16 cellular contexts compared by ENCODE assay signal in the genomic region with DNA sequence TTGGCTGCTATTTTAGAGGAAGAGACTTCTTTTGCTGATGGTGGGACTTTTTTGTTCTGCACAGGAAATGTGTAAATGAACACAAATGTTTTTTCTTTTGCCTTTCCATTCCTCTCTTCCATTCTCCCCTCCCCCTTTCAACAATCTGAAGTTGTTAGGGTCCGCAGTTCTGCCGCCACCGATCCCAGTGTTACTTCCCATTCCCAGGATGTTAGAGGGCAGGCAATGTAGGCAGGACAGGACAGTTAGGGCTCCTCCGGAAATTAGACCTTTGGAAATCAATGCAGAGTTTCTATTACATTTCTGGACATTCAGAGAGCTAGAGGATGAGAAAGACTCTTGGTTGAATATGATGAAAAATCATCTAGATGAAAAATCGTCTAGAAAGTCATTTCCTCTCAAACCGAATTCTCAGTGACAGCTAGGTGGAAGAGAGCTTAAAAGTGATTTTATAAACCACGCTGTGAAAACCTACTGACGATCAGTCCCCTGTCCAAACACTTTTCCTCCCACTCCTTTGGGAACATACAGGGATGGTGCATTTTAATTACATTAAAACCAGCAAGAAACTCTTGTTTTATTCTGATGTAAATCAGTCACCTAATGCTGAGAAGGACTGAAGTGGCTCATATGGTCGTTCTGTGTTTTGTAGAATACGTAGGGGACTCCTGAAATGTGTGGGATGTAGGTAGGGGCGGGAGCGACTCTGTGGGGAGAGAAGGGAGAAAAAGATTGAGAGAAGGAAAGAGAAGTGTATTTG. TPM values are rescaled to one million over a fixed set of nuclear protein-coding genes. Genes with fewer than 3 reads are reported as not detected.
DNase-seq lines count a peak whose midpoint lies in the region; ATAC-seq, FAIRE-seq and TF ChIP-seq lines count a peak whose summit lies in the region.
"Had no signal": no experiment of that assay in that cellular context is flagged by ENCODE, and none has a peak within 500 bp of the region (broad histone marks: within the 10 kb centered on the region; RNA-seq: fewer than 3 reads in every experiment).

No MANE protein-coding gene starts in this region.

- TF ChIP-seq CTCF in WERI-Rb-1 (IDR thresholded peaks at IDR 0.05; ENCODE audit: low read depth, low read length) (no peak), fibroblast of lung (conservative IDR thresholded peaks at IDR 0.05 in 1 of 2, IDR thresholded peaks at IDR 0.05 in 1 of 2; ENCODE audit: low read depth in 1 of 2, low read length in 2 of 2) (no peak), neural progenitor cell (IDR thresholded peaks at IDR 0.05) (no peak)

- H3K36me3 ChIP-seq in GM23248 (ENCODE audit: low read depth) (no peaks in the 10 kb centered on the region), WERI-Rb-1 (no peaks in the 10 kb centered on the region), fibroblast of lung (ENCODE audit: control insufficient read depth, insufficient read depth, low read length) (no peaks in the 10 kb centered on the region), neural progenitor cell (no peaks in the 10 kb centered on the region)
- H3K36me3 ChIP-seq: right lobe of liver, stomach had no signal

- H3K4me1 ChIP-seq in GM23248 (ENCODE audit: insufficient read depth) (peaks cover 5% of the 10 kb centered on the region; the same call in 1 of the 2 replicates), fibroblast of lung (ENCODE audit: control insufficient read depth, extremely low read depth, insufficient read depth, low read length) (no peaks in the 10 kb centered on the region), neural progenitor cell (peaks cover 7% of the 10 kb centered on the region)

- H3K4me1 Mint-ChIP-seq in neural progenitor cell: peaks cover 37% of the 10 kb centered on the region
- H3K4me1 Mint-ChIP-seq in activated CD4-positive, alpha-beta T cell treated with anti-CD3 and anti-CD28 coated beads, Interleukin-2, amount 10 ng/mL, durations not matched to agents 7 days and 5 days: peaks cover 2% of the 10 kb centered on the region

- H3K27me3 ChIP-seq in GM23248 (replicated peaks; ENCODE audit: insufficient read depth) (peaks cover 77% of the 10 kb centered on the region), WERI-Rb-1 (ENCODE audit: insufficient read depth, low read depth, severe bottlenecking) (no peaks in the 10 kb centered on the region), fibroblast of lung (ENCODE audit: control insufficient read depth, insufficient read depth, low read length) (peaks cover 23% of the 10 kb centered on the region), neural progenitor cell (peaks cover 99% of the 10 kb centered on the region)

- H3K9me3 ChIP-seq in GM23248 (ENCODE audit: low read depth) (no peaks in the 10 kb centered on the region), WERI-Rb-1 (ENCODE audit: severe bottlenecking) (peaks cover 8% of the 10 kb centered on the region), fibroblast of lung (ENCODE audit: control insufficient read depth, insufficient read depth, low read depth, low read length) (no peaks in the 10 kb centered on the region), neural progenitor cell (ENCODE audit: low read depth) (no peaks in the 10 kb centered on the region)
- H3K9me3 ChIP-seq: body of pancreas, mucosa of descending colon, right lobe of liver had no signal

- DNase-seq in GM23248 (no peak), WERI-Rb-1 (no peak), fibroblast of lung (ENCODE audit: low read depth in 2 of 2) (no peak), neural progenitor cell (ENCODE audit: low spot score) (peak; percentile 21), urothelium cell line (ENCODE audit: low spot score) (no peak)
- no peak for DNase-seq in activated CD4-positive, alpha-beta T cell treated with anti-CD3 and anti-CD28 coated beads, Interleukin-2, amount 10 ng/mL, durations not matched to agents 7 days and 5 days
- DNase-seq: activated CD4-positive, CD25-positive, alpha-beta regulatory T cell treated with anti-CD3 and anti-CD28 coated beads, Interleukin-2, amount 50 U/mL, for 72 hours; activated T-cell treated with anti-CD3 and anti-CD28 coated beads, Interleukin-2, amount 50 U/mL, for 1 hour; body of pancreas; EL; mucosa of descending colon; NCI-H187 treated with DMSO at 0.1 percent for 48 hours; right lobe of liver; stomach had no signal

- no peak overlapping the region for H3K9ac ChIP-seq in GM23248
- H3K9ac ChIP-seq in fibroblast of lung (ENCODE audit: insufficient read depth, low read length): no peak overlapping the region
- no peak overlapping the region for H3K9ac ChIP-seq in neural progenitor cell

- no peaks in the 10 kb centered on the region for H3F3A ChIP-seq in GM23248 (ENCODE audit: insufficient read depth)
- H3F3A ChIP-seq in neural progenitor cell (ENCODE audit: low read depth): peaks cover 9% of the 10 kb centered on the region

- H3K27ac ChIP-seq in GM23248 (no peak overlapping the region), WERI-Rb-1 (peak overlapping the region; percentile 78), fibroblast of lung (ENCODE audit: insufficient read depth, low read length) (no peak overlapping the region), neural progenitor cell (no peak overlapping the region)
- H3K27ac ChIP-seq: body of pancreas, right lobe of liver, stomach had no signal

- H2AFZ ChIP-seq in GM23248: peak overlapping the region; percentile 76; the same call in 1 of the 2 replicates
- H2AFZ ChIP-seq in fibroblast of lung (ENCODE audit: low read length): no peak overlapping the region
- H2AFZ ChIP-seq in neural progenitor cell (replicated peaks): peak overlapping the region; percentile 97

- POLR2A ChIA-PET in activated CD4-positive, alpha-beta T cell treated with anti-CD3 and anti-CD28 coated beads, Interleukin-2, amount 10 ng/mL, durations not matched to agents 7 days and 5 days (lab: Charles Lee): no interaction called here

- H3K4me3 ChIP-seq in GM23248 (peak overlapping the region; percentile 46; the same call in 1 of the 2 replicates), WERI-Rb-1 (ENCODE audit: low read depth, low read length) (peak overlapping the region; percentile 60), fibroblast of lung (replicated peaks in 1 of 4; ENCODE audit: control extremely low read depth in 1 of 4, insufficient read depth in 1 of 4, low read depth in 3 of 4, low read length in 4 of 4) (no peak overlapping the region), neural progenitor cell (peak overlapping the region; percentile 44)
- H3K4me3 ChIP-seq: body of pancreas, mucosa of descending colon, right lobe of liver had no signal

- H3K36me3 Mint-ChIP-seq in neural progenitor cell: no peaks in the 10 kb centered on the region
- peaks cover 3% of the 10 kb centered on the region for H3K36me3 Mint-ChIP-seq in activated CD4-positive, alpha-beta T cell treated with anti-CD3 and anti-CD28 coated beads, Interleukin-2, amount 10 ng/mL, durations not matched to agents 7 days and 5 days (ENCODE audit: low read depth)

- H3K4me2 ChIP-seq in GM23248 (ENCODE audit: unreplicated experiment): no peak overlapping the region
- H3K4me2 ChIP-seq in fibroblast of lung (ENCODE audit: extremely low read depth, insufficient read depth, low read length): peak overlapping the region; percentile 75
- peak overlapping the region; percentile 82 for H3K4me2 ChIP-seq in neural progenitor cell

- no peak for FAIRE-seq in urothelium cell line (lab: Jason Lieb, UNC)

- WGBS in GM23248 (ENCODE audit: low coverage in 1 of 2, low lambda C conversion rate in 2 of 2, missing lambda C conversion rate in 2 of 2), 2 experiments: 10 to 12% methylated on average over 12 of the region's 12 CpGs

- in situ Hi-C loops in GM23248 (cut with MboI): no loop called here

- H3K9me3 Mint-ChIP-seq in neural progenitor cell: no peaks in the 10 kb centered on the region
- peaks cover 13% of the 10 kb centered on the region for H3K9me3 Mint-ChIP-seq in activated CD4-positive, alpha-beta T cell treated with anti-CD3 and anti-CD28 coated beads, Interleukin-2, amount 10 ng/mL, durations not matched to agents 7 days and 5 days

- no peak overlapping the region for H3K27ac Mint-ChIP-seq in neural progenitor cell
- H3K27ac Mint-ChIP-seq in activated CD4-positive, alpha-beta T cell treated with anti-CD3 and anti-CD28 coated beads, Interleukin-2, amount 10 ng/mL, durations not matched to agents 7 days and 5 days: no peak overlapping the region

- ATAC-seq in HG02763 (IDR thresholded peaks at IDR 0.05; ENCODE audit: unreplicated experiment) (no peak), GM21526 (IDR thresholded peaks at IDR 0.05; ENCODE audit: low FRiP score, unreplicated experiment) (no peak)
- ATAC-seq: body of pancreas, mucosa of descending colon, right lobe of liver had no signal

- H3K27me3 Mint-ChIP-seq in neural progenitor cell (ENCODE audit: insufficient read depth, low read depth): peaks cover 43% of the 10 kb centered on the region
- H3K27me3 Mint-ChIP-seq in activated CD4-positive, alpha-beta T cell treated with anti-CD3 and anti-CD28 coated beads, Interleukin-2, amount 10 ng/mL, durations not matched to agents 7 days and 5 days: peaks cover 17% of the 10 kb centered on the region

- CTCF ChIA-PET in activated CD4-positive, alpha-beta T cell treated with anti-CD3 and anti-CD28 coated beads, Interleukin-2, amount 10 ng/mL, durations not matched to agents 7 days and 5 days (lab: Charles Lee): no interaction called here

- no peaks in the 10 kb centered on the region for H3K9me2 ChIP-seq in GM23248 (ENCODE audit: insufficient read depth)

- H3K4me3 Mint-ChIP-seq in neural progenitor cell: peak overlapping the region; percentile 83
- no peak overlapping the region for H3K4me3 Mint-ChIP-seq in activated CD4-positive, alpha-beta T cell treated with anti-CD3 and anti-CD28 coated beads, Interleukin-2, amount 10 ng/mL, durations not matched to agents 7 days and 5 days

- H4K20me1 ChIP-seq in GM23248 (ENCODE audit: insufficient read depth): no peaks in the 10 kb centered on the region
- H4K20me1 ChIP-seq in fibroblast of lung (ENCODE audit: control insufficient read depth, extremely low read depth, insufficient read depth, low read length): no peaks in the 10 kb centered on the region
- H4K20me1 ChIP-seq in neural progenitor cell (ENCODE audit: low read depth): peaks cover 3% of the 10 kb centered on the region

- H3K79me2 ChIP-seq in GM23248 (ENCODE audit: insufficient read depth): no peaks in the 10 kb centered on the region
- H3K79me2 ChIP-seq in fibroblast of lung (ENCODE audit: control insufficient read depth, insufficient read depth, low read length): no peaks in the 10 kb centered on the region
- no peaks in the 10 kb centered on the region for H3K79me2 ChIP-seq in neural progenitor cell (ENCODE audit: low read depth)

RNA-seq across cellular contexts. Expression of a gene that starts 17.9 kb away (rescaled TPM):
- total RNA-seq in GM23248 (2014; rRNA removed; shearing (Covaris generic)): not detected in 2 replicates
- polyA plus RNA-seq in GM23248 (2016; fragmentation: Nextera tagmentation; extraction: Ambion mirVana) (0.04 TPM in 1 of 2 replicates, not detected in the other), fibroblast of lung (0.01 TPM in 1 of 2 replicates, not detected in the other)
- total RNA-seq in fibroblast of lung (not detected in 2 replicates), neural progenitor cell (ENCODE audit: low replicate concordance) (0.69 and 1.5 TPM in 2 replicates)
- polyA plus RNA-seq in fibroblast of lung (2012): 0.06 TPM in 1 of 2 replicates, not detected in the other
- 0.08 TPM in 1 of 2 replicates, not detected in the other for polyA minus RNA-seq in fibroblast of lung (ENCODE audit: low replicate concordance)
- total RNA-seq in activated CD4-positive, alpha-beta T cell treated with anti-CD3 and anti-CD28 coated beads, Interleukin-2, amount 10 ng/mL, durations not matched to agents 7 days and 5 days: not detected
- total RNA-seq: body of pancreas, mucosa of descending colon, right lobe of liver had no signal

Comparison
In these comparisons a context has a peak if more than half of its experiments do, and no peak if none do; other contexts are left out.
1. H3K4me3 ChIP-seq: peak in GM23248 (single experiment), WERI-Rb-1 (single experiment) and neural progenitor cell (single experiment); none in fibroblast of lung (0 of 4).